In genomic region chr4:174134361-174134760, GRCh38 we compare ENCODE assay signal across 2 cellular contexts.
TF ChIP-seq lines count a peak whose summit lies in the region.

No MANE protein-coding gene starts in this region.

TF ChIP-seq in HepG2, 621 proteins besides CTCF, POLR2A, EP300 and RAD21:
- TF ChIP-seq ZNF343 (CRISPR knock-in tag; IDR thresholded peaks at IDR 0.05), result no peak

TF ChIP-seq in K562, 482 proteins besides CTCF, POLR2A, EP300 and RAD21:
- no peak for TF ChIP-seq ZSCAN32 (CRISPR knock-in tag; IDR thresholded peaks at IDR 0.05)
- no peak for TF ChIP-seq CHD2 (IDR thresholded peaks at IDR 0.05; ENCODE audit: low read depth, low read length)
- TF ChIP-seq MBD2 (IDR thresholded peaks at IDR 0.05; ENCODE audit: borderline replicate concordance, low read depth), result no peak
- no peak for TF ChIP-seq ZNF121 (CRISPR knock-in tag; conservative IDR thresholded peaks at IDR 0.05)
